Comparison of ENCODE assay signal across 8 cellular contexts in genomic region chr7:66044498-66044854, GRCh38. TPM values are rescaled to one million over a fixed set of nuclear protein-coding genes. Genes with fewer than 3 reads are reported as not detected.
DNase-seq lines count a peak whose midpoint lies in the region; ATAC-seq, FAIRE-seq and TF ChIP-seq lines count a peak whose summit lies in the region.
"Not testable (repeated sequence)": the region's sequence is repeated elsewhere in the genome, so short reads cannot be mapped to it uniquely, and the experiment has no call there.

No MANE protein-coding gene starts in this region.

- not testable (repeated sequence) for ATAC-seq in stimulated activated naive B cell treated with anti-CD40 and anti-IgM and Interleukin-4, amounts not matched to agents 10 μg/mL and 1 μg/mL and 100 μg/mL, for 72 hours (replicated peaks)

- H3K4me3 ChIP-seq in AG04450 (ENCODE audit: low read depth, low read length) (peak overlapping the region; percentile 42), HFF-Myc (replicated peaks; ENCODE audit: low read depth, low read length) (peak overlapping the region; percentile 30), astrocyte (ENCODE audit: insufficient read depth, low read depth, low read length) (peak overlapping the region; percentile 48), epithelial cell of esophagus (ENCODE audit: low read length) (peak overlapping the region; percentile 30), iPS-18c (ENCODE audit: insufficient read depth, low read depth, low read length) (peak overlapping the region; percentile 22)

- TF ChIP-seq CTCF in AG04450 (IDR thresholded peaks at IDR 0.05; ENCODE audit: low read depth, low read length); HFF-Myc (IDR thresholded peaks at IDR 0.05; ENCODE audit: low read depth, low read length, missing control alignments); astrocyte (IDR thresholded peaks at IDR 0.05; ENCODE audit: insufficient read depth, low read depth, low read length); epithelial cell of esophagus (IDR thresholded peaks at IDR 0.05; ENCODE audit: insufficient read depth, low read depth, low read length, missing control alignments); nephron progenitor cell (IDR thresholded peaks at IDR 0.05): not testable (repeated sequence)

- H3K27ac Mint-ChIP-seq in activated CD4-positive, alpha-beta T cell treated with anti-CD3 and anti-CD28 coated beads, Interleukin-2, amount 10 ng/mL, durations not matched to agents 24 days and 14 days; astrocyte (ENCODE audit: unreplicated experiment); nephron progenitor cell; stimulated activated naive B cell treated with anti-CD40 and anti-IgM and Interleukin-4, amounts not matched to agents 10 μg/mL and 1 μg/mL and 100 μg/mL, for 72 hours: not testable (repeated sequence)

- H3K4me2 ChIP-seq in astrocyte (ENCODE audit: low read length): peak overlapping the region; percentile 87

- POLR2A ChIA-PET in AG04450 (lab: Yijun Ruan, JAX): not testable (repeated sequence)

- H3K27me3 Mint-ChIP-seq in activated CD4-positive, alpha-beta T cell treated with anti-CD3 and anti-CD28 coated beads, Interleukin-2, amount 10 ng/mL, durations not matched to agents 24 days and 14 days: peaks cover 15% of the 10 kb centered on the region
- H3K27me3 Mint-ChIP-seq in astrocyte (ENCODE audit: low read depth, unreplicated experiment); nephron progenitor cell (ENCODE audit: low read depth, poor library complexity); stimulated activated naive B cell treated with anti-CD40 and anti-IgM and Interleukin-4, amounts not matched to agents 10 μg/mL and 1 μg/mL and 100 μg/mL, for 72 hours: not testable (repeated sequence)

- H3K4me3 Mint-ChIP-seq in activated CD4-positive, alpha-beta T cell treated with anti-CD3 and anti-CD28 coated beads, Interleukin-2, amount 10 ng/mL, durations not matched to agents 24 days and 14 days: peak overlapping the region; percentile 79
- not testable (repeated sequence) for H3K4me3 Mint-ChIP-seq in astrocyte (ENCODE audit: unreplicated experiment)
- H3K4me3 Mint-ChIP-seq in nephron progenitor cell: peak overlapping the region; percentile 54
- H3K4me3 Mint-ChIP-seq in stimulated activated naive B cell treated with anti-CD40 and anti-IgM and Interleukin-4, amounts not matched to agents 10 μg/mL and 1 μg/mL and 100 μg/mL, for 72 hours: peak overlapping the region; percentile 83 to 90

- not testable (repeated sequence) for H3K36me3 Mint-ChIP-seq in activated CD4-positive, alpha-beta T cell treated with anti-CD3 and anti-CD28 coated beads, Interleukin-2, amount 10 ng/mL, durations not matched to agents 24 days and 14 days (ENCODE audit: low read depth); astrocyte (ENCODE audit: low read depth, unreplicated experiment); nephron progenitor cell (ENCODE audit: low read depth); stimulated activated naive B cell treated with anti-CD40 and anti-IgM and Interleukin-4, amounts not matched to agents 10 μg/mL and 1 μg/mL and 100 μg/mL, for 72 hours

- CTCF ChIA-PET in AG04450 (lab: Charles Lee): not testable (repeated sequence)

- peaks cover 15% of the 10 kb centered on the region for H3K4me1 ChIP-seq in astrocyte (ENCODE audit: insufficient read depth, low read length)

- not testable (repeated sequence) for H3K4me1 Mint-ChIP-seq in activated CD4-positive, alpha-beta T cell treated with anti-CD3 and anti-CD28 coated beads, Interleukin-2, amount 10 ng/mL, durations not matched to agents 24 days and 14 days; astrocyte (ENCODE audit: low read depth, unreplicated experiment); stimulated activated naive B cell treated with anti-CD40 and anti-IgM and Interleukin-4, amounts not matched to agents 10 μg/mL and 1 μg/mL and 100 μg/mL, for 72 hours
- H3K4me1 Mint-ChIP-seq in nephron progenitor cell: peaks cover 17% of the 10 kb centered on the region

- peak overlapping the region; percentile 71 for H3K9ac ChIP-seq in astrocyte (ENCODE audit: low read length)

- not testable (repeated sequence) for FAIRE-seq in astrocyte (lab: Jason Lieb, UNC)

- H3K79me2 ChIP-seq in astrocyte (ENCODE audit: insufficient read depth, low read length): not testable (repeated sequence)

- not testable (repeated sequence) for H3K27ac ChIP-seq in AG04450 (ENCODE audit: low read depth, low read length); astrocyte (ENCODE audit: low read depth, low read length)

- not testable (repeated sequence) for H3K27me3 ChIP-seq in AG04450 (ENCODE audit: control insufficient read depth, insufficient read depth, low read length); astrocyte (ENCODE audit: insufficient read depth, low read length)

- not testable (repeated sequence) for DNase-seq in AG04450 (ENCODE audit: low read depth, low spot score); HFF-Myc (ENCODE audit: extremely low read depth, low read depth); activated CD4-positive, alpha-beta T cell treated with anti-CD3 and anti-CD28 coated beads, Interleukin-2, amount 10 ng/mL, durations not matched to agents 24 days and 14 days; astrocyte (ENCODE audit: low read depth); epithelial cell of esophagus (ENCODE audit: low read depth); nephron progenitor cell; stimulated activated naive B cell treated with anti-CD40 and anti-IgM and Interleukin-4, amounts not matched to agents 10 μg/mL and 1 μg/mL and 100 μg/mL, for 72 hours

- not testable (repeated sequence) for H3K36me3 ChIP-seq in astrocyte (ENCODE audit: insufficient read depth, low read length)

- H3K9me3 Mint-ChIP-seq in activated CD4-positive, alpha-beta T cell treated with anti-CD3 and anti-CD28 coated beads, Interleukin-2, amount 10 ng/mL, durations not matched to agents 24 days and 14 days; astrocyte (ENCODE audit: unreplicated experiment); nephron progenitor cell; stimulated activated naive B cell treated with anti-CD40 and anti-IgM and Interleukin-4, amounts not matched to agents 10 μg/mL and 1 μg/mL and 100 μg/mL, for 72 hours: not testable (repeated sequence)

- not testable (repeated sequence) for H4K20me1 ChIP-seq in astrocyte (ENCODE audit: insufficient read depth, low read length)

- intact Hi-C loops in activated CD4-positive, alpha-beta T cell treated with anti-CD3 and anti-CD28 coated beads, Interleukin-2, amount 10 ng/mL, durations not matched to agents 24 days and 14 days (cut with micrococcal nuclease): not testable (repeated sequence)

- H3K9me3 ChIP-seq in AG04450 (ENCODE audit: control insufficient read depth, insufficient read depth, low read length); astrocyte (ENCODE audit: insufficient read depth, low read depth, low read length); iPS-18c (ENCODE audit: control insufficient read depth, insufficient read depth, low read length): not testable (repeated sequence)

- peak overlapping the region; percentile 96 for H2AFZ ChIP-seq in astrocyte (ENCODE audit: low read depth, low read length)

RNA-seq across cellular contexts. Expression of gene ASL, which starts 31.1 kb away (rescaled TPM):
- 20.2 and 25.9 TPM in 2 replicates for polyA plus RNA-seq in AG04450 (2011; rRNA removed)
- polyA minus RNA-seq in AG04450 (2011; rRNA and poly(A)+ RNA removed): 17.5 and 26.5 TPM in 2 replicates
- total RNA-seq in activated CD4-positive, alpha-beta T cell treated with anti-CD3 and anti-CD28 coated beads, Interleukin-2, amount 10 ng/mL, durations not matched to agents 24 days and 14 days: 37.8 and 40.5 TPM in 2 replicates
- 27.7 TPM in 2 replicates for total RNA-seq in astrocyte
